8 cellular contexts compared by ENCODE assay signal in genomic region chr17:39617446-39618251, GRCh38.
A peak's percentile ranks its signal among the peaks of the same experiment; 100 is the strongest.
DNase-seq lines count a peak whose midpoint lies in the region; TF ChIP-seq lines count a peak whose summit lies in the region.

No MANE protein-coding gene starts in this region.

- DNase-seq in ELR (ENCODE audit: low read depth) (peak; percentile 65), NCI-H1105 treated with DMSO at 0.1 percent for 48 hours (lab: John Stamatoyannopoulos, UW) (peak; percentile 77), T1000 (lab: John Stamatoyannopoulos, UW) (peak; percentile 64), astrocyte of the spinal cord (ENCODE audit: low read depth, low spot score) (no peak), SHP77 treated with DMSO at 0.1 percent for 48 hours (lab: John Stamatoyannopoulos, UW) (no peak), OCI-M2 (lab: John Stamatoyannopoulos, UW; ENCODE audit: unreplicated experiment) (no peak)
- peak; percentile 34 to 43 for DNase-seq in stimulated activated CD4-positive, alpha-beta T cell treated with anti-CD3 and anti-CD28 coated beads, Interleukin-12 subunit alpha, Interleukin-12 subunit beta, amount 100 ng/mL, for 24 hours (ENCODE audit: low read depth in 2 of 2)

- no peak overlapping the region for H3K27ac ChIP-seq in iPS-18a (ENCODE audit: low read length)

- no peaks in the 10 kb centered on the region for H3K9me3 ChIP-seq in iPS-18a (ENCODE audit: control insufficient read depth, low read depth, low read length)

- TF ChIP-seq CTCF in astrocyte of the spinal cord (IDR thresholded peaks at IDR 0.05; ENCODE audit: low read depth, low read length) = no peak

- H3K9ac ChIP-seq in iPS-18a (ENCODE audit: low read length) = no peak overlapping the region

- H3K36me3 ChIP-seq in iPS-18a (ENCODE audit: control insufficient read depth, low read depth, low read length) = no peaks in the 10 kb centered on the region

- in situ Hi-C loops in astrocyte of the spinal cord (cut with HindIII; ENCODE audit: low sequenced_read_pairs) = no loop called here

- peaks cover 67% of the 10 kb centered on the region for H3K27me3 ChIP-seq in iPS-18a (ENCODE audit: control insufficient read depth, insufficient read depth, low read length)

- H3K4me3 ChIP-seq in astrocyte of the spinal cord (ENCODE audit: low read depth, low read length) (peak overlapping the region; percentile 51), iPS-18a (ENCODE audit: low read length) (peak overlapping the region; percentile 56)

- H3K4me1 ChIP-seq in iPS-18a (ENCODE audit: control insufficient read depth, low read depth, low read length) = no peaks in the 10 kb centered on the region

Comparison
In these comparisons a context has a peak if more than half of its experiments do, and no peak if none do; other contexts are left out.
1. DNase-seq: peak in ELR (single experiment), NCI-H1105 treated with DMSO at 0.1 percent for 48 hours (single experiment), T1000 (single experiment) and stimulated activated CD4-positive, alpha-beta T cell treated with anti-CD3 and anti-CD28 coated beads, Interleukin-12 subunit alpha, Interleukin-12 subunit beta, amount 100 ng/mL, for 24 hours (2 of 2); none in astrocyte of the spinal cord (single experiment), SHP77 treated with DMSO at 0.1 percent for 48 hours (single experiment) and OCI-M2 (single experiment).